In genomic region chr6:151590742-151591141, GRCh38 we compare ENCODE assay signal across 9 cellular contexts.
"Had no signal": no experiment of that assay in that cellular context is flagged by ENCODE, and none has a peak within 500 bp of the region (broad histone marks: within the 10 kb centered on the region; RNA-seq: fewer than 3 reads in every experiment).

No MANE protein-coding gene starts in this region.

- H3K9ac ChIP-seq: GM23248 had no signal

- H3K4me1 Mint-ChIP-seq: IgD-negative memory B cell had no signal

- H3K36me3 Mint-ChIP-seq: IgD-negative memory B cell had no signal

- H3K27ac ChIP-seq: GM23248 had no signal

- H3K27ac Mint-ChIP-seq: HFFc6, IgD-negative memory B cell had no signal

- H3K4me3 ChIP-seq: GM23248, HAP-1 had no signal

- FAIRE-seq: HTR-8/SVneo had no signal

- DNase-seq: GM23248, GOT3, H7, HFFc6, KG1 had no signal

- ATAC-seq: HCT116 had no signal

- H3K4me3 Mint-ChIP-seq: HFFc6, IgD-negative memory B cell had no signal

- H3K4me1 ChIP-seq: HAP-1 had no signal

- H3K36me3 ChIP-seq: HAP-1 had no signal

- H2AFZ ChIP-seq: GM23248 had no signal
